In the genomic region with DNA sequence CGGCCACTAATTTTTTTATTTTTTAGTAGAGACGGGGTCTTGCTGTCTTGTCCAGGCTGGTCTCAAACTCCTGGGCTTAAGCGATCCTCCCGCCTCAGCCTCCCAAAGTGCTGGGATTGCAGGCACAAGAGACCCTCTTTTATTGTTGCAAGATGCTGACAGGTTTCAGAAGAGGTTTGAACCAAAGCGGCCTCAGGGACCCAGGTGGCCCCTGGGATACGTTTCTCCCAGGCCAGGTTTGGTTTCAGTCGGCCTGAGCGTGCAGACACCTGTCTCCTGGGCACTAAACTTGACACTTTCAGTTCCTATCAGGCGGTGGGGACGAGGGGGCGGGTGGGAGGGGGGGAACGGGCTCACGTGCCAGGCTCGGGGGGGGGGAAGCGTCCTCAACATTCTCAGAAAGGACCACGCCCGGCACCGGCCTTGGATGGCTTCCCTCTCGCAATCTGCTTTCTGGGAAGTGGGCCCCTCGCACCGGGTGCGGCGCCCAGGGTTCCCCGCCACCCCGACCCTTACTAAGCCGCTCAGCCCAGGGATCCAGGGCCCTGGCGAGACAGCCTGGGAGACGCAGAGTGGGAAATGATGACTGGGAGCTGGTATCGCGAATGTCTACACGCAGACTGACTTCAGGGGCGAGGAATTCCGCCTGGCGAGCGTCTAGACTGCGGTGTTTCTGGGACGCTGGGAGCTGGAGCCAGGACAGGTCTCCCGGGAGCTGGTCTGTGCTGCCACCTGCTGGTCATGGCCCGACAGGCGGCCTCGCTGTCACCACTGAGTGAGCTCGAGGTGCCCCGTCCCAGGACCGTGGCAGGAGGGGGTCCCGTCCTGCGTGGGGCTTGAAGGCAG, we compare ENCODE assay signal across 8 cellular contexts.
DNase-seq lines count a peak whose midpoint lies in the region; ATAC-seq and TF ChIP-seq lines count a peak whose summit lies in the region.

No MANE protein-coding gene starts in this region.

- no peaks in the 10 kb centered on the region for H3K36me3 Mint-ChIP-seq in activated naive CD8-positive, alpha-beta T cell treated with anti-CD3 and anti-CD28 coated beads, Interleukin-2, amount 10 ng/mL, durations not matched to agents 7 days and 5 days

- H3K4me3 ChIP-seq in BE2C (ENCODE audit: low read depth, low read length) (peak overlapping the region; percentile 51), transverse colon (peak overlapping the region; percentile 24 to 53 (median 30))

- H3K27ac Mint-ChIP-seq in activated naive CD8-positive, alpha-beta T cell treated with anti-CD3 and anti-CD28 coated beads, Interleukin-2, amount 10 ng/mL, durations not matched to agents 7 days and 5 days = peak overlapping the region; percentile 45

- H3K4me1 ChIP-seq in BE2C (no peaks in the 10 kb centered on the region), transverse colon (peaks cover 0 to 19% (median 8%) of the 10 kb centered on the region in 4 donors)

- no peaks in the 10 kb centered on the region for H3K9me3 ChIP-seq in BE2C
- no peaks in the 10 kb centered on the region for H3K9me3 ChIP-seq in transverse colon

- intact Hi-C loops in cardiac septum (cut with DNase I) (loop anchor here (1.0 to 10.0 kb wide), 3 partner anchors 32 to 336 kb away; no protein-coding TSS in a partner anchor), posterior cingulate gyrus (cut with DNase I) (loop anchor here (1.0 kb wide), 1 partner anchor 137 kb away; no protein-coding TSS in a partner anchor), transverse colon (cut with DNase I; ENCODE audit: low total_unique reads) (loop anchor here (1.0 to 5.0 kb wide), 3 partner anchors 34 to 141 kb away; no protein-coding TSS in a partner anchor)

- H3K4me1 Mint-ChIP-seq in activated naive CD8-positive, alpha-beta T cell treated with anti-CD3 and anti-CD28 coated beads, Interleukin-2, amount 10 ng/mL, durations not matched to agents 7 days and 5 days = peaks cover 36% of the 10 kb centered on the region

- peak; percentile 75 for ATAC-seq in activated naive CD8-positive, alpha-beta T cell treated with anti-CD3 and anti-CD28 coated beads, Interleukin-2, amount 10 ng/mL, durations not matched to agents 7 days and 5 days (ENCODE audit: low read depth)

- TF ChIP-seq EP300 in transverse colon (IDR thresholded peaks at IDR 0.05; ENCODE audit: low read depth) = peak; percentile 65

- TF ChIP-seq CTCF in BE2C (IDR thresholded peaks at IDR 0.05; ENCODE audit: low read depth, low read length) (peak; percentile 91), transverse colon (IDR thresholded peaks at IDR 0.05) (peak; percentile 96 to 98 (median 97))

- H3K36me3 ChIP-seq in BE2C (no peaks in the 10 kb centered on the region), transverse colon (no peaks in the 10 kb centered on the region)

- peak; percentile 29 for TF ChIP-seq POLR2A in GM18951 (IDR thresholded peaks at IDR 0.05; ENCODE audit: extremely low read depth, insufficient read depth, insufficient read length)
- TF ChIP-seq POLR2A in transverse colon (IDR thresholded peaks at IDR 0.05) = no peak

- H3K27ac ChIP-seq in transverse colon = peak overlapping the region; percentile 74 to 82 (median 76)

- 12 to 93% methylated on average over 3 to 37 of the region's 46 CpGs for WGBS in transverse colon (ENCODE audit: low coverage in 1 of 2), 2 donors

- POLR2A ChIA-PET in activated naive CD8-positive, alpha-beta T cell treated with anti-CD3 and anti-CD28 coated beads, Interleukin-2, amount 10 ng/mL, durations not matched to agents 7 days and 5 days (lab: Charles Lee) = interaction anchor here (0.5 to 10.5 kb wide), 9 partner anchors 10 to 254 kb away, joined by 3 to 207 read pairs (median 6); a partner anchor contains a TSS

- peak; percentile 94 for DNase-seq in BE2C
- peak; percentile 60 for DNase-seq in KG1 (lab: John Stamatoyannopoulos, UW)
- DNase-seq in SKM-1 (lab: John Stamatoyannopoulos, UW; ENCODE audit: unreplicated experiment) = peak; percentile 38
- DNase-seq in activated naive CD8-positive, alpha-beta T cell treated with anti-CD3 and anti-CD28 coated beads, Interleukin-2, amount 10 ng/mL, durations not matched to agents 7 days and 5 days = peak; percentile 94
- DNase-seq in cardiac septum (ENCODE audit: low spot score) = peak; percentile 97
- DNase-seq in posterior cingulate gyrus = peak; percentile 80 to 98 (median 92)
- peak; percentile 95 for DNase-seq in transverse colon

- in situ Hi-C loops in GM18951 (cut with MboI; ENCODE audit: low sequenced_read_pairs, unreplicated experiment) = loop anchor here (5.0 to 25.0 kb wide), 2 partner anchors 134 to 324 kb away; a partner anchor contains a TSS
- in situ Hi-C loops in transverse colon (cut with MboI; ENCODE audit: low pct_ligation_motif_present in 1 of 4, low pct_unique_long_range_greater_than_20kb in 1 of 4, low sequenced_read_pairs in 3 of 4) = loop anchor here in 3 of 4 donors (5.0 to 25.0 kb wide), 4 partner anchors 136 to 299 kb away; a partner anchor contains a TSS

- H3K4me3 Mint-ChIP-seq in activated naive CD8-positive, alpha-beta T cell treated with anti-CD3 and anti-CD28 coated beads, Interleukin-2, amount 10 ng/mL, durations not matched to agents 7 days and 5 days = peak overlapping the region; percentile 92

- H3K9me3 Mint-ChIP-seq in activated naive CD8-positive, alpha-beta T cell treated with anti-CD3 and anti-CD28 coated beads, Interleukin-2, amount 10 ng/mL, durations not matched to agents 7 days and 5 days = no peaks in the 10 kb centered on the region

- peaks cover 9% of the 10 kb centered on the region for H3K27me3 Mint-ChIP-seq in activated naive CD8-positive, alpha-beta T cell treated with anti-CD3 and anti-CD28 coated beads, Interleukin-2, amount 10 ng/mL, durations not matched to agents 7 days and 5 days

- H3K27me3 ChIP-seq in BE2C (peaks cover 5% of the 10 kb centered on the region; the same call in 1 of the 2 replicates), transverse colon (no peaks in the 10 kb centered on the region)

Comparison
In these comparisons a context has a peak if more than half of its experiments do, and no peak if none do; other contexts are left out.
1. Peak in every context shown above with its lines: DNase-seq, ATAC-seq, H3K4me3 ChIP-seq and H3K27ac ChIP-seq.
2. DNase-seq: peak in every context shown above with its lines; median percentile 97 in cardiac septum; 95 in transverse colon; 94 in BE2C; 94 in activated naive CD8-positive, alpha-beta T cell treated with anti-CD3 and anti-CD28 coated beads, Interleukin-2, amount 10 ng/mL, durations not matched to agents 7 days and 5 days; 92 in posterior cingulate gyrus; 60 in KG1; 38 in SKM-1.